Comparison of ENCODE assay signal across 12 cellular contexts in genomic region chr14:54818201-54819133, GRCh38.
DNase-seq lines count a peak whose midpoint lies in the region; ATAC-seq, FAIRE-seq and TF ChIP-seq lines count a peak whose summit lies in the region.
"Had no signal": no experiment of that assay in that cellular context is flagged by ENCODE, and none has a peak within 500 bp of the region (broad histone marks: within the 10 kb centered on the region; RNA-seq: fewer than 3 reads in every experiment).

No MANE protein-coding gene starts in this region.

- H3K27ac Mint-ChIP-seq in activated naive CD4-positive, alpha-beta T cell treated with anti-CD3 and anti-CD28 coated beads for 36 hours = no peak overlapping the region
- H3K27ac Mint-ChIP-seq in activated CD4-positive, alpha-beta T cell treated with anti-CD3 and anti-CD28 coated beads for 36 hours = no peak overlapping the region
- H3K27ac Mint-ChIP-seq: activated naive CD4-positive, alpha-beta T cell treated with anti-CD3 and anti-CD28 coated beads, Interleukin-2, amount 10 ng/mL, durations not matched to agents 7 days and 5 days had no signal

- POLR2A ChIA-PET in HepG2 (lab: Yijun Ruan, JAX) (interaction anchor here (1.6 kb wide), 1 partner anchor 10 kb away, joined by 6 read pairs; no protein-coding TSS in a partner anchor), Panc1 (lab: Charles Lee) (interaction anchor here (0.6 kb wide), 1 partner anchor 11 kb away, joined by 5 read pairs; no protein-coding TSS in a partner anchor)
- POLR2A ChIA-PET in activated CD4-positive, alpha-beta T cell treated with anti-CD3 and anti-CD28 coated beads for 36 hours (lab: Charles Lee) = no interaction called here

- peak overlapping the region; percentile 61 for H3K4me2 ChIP-seq in HepG2 (ENCODE audit: low read depth, low read length)
- H3K4me2 ChIP-seq: BLaER1 treated with 17β-estradiol and CSF1 and Interleukin-3, amounts not matched to agents 10 nM and 100 nM had no signal

- no peak overlapping the region for H3K4me3 Mint-ChIP-seq in activated naive CD4-positive, alpha-beta T cell treated with anti-CD3 and anti-CD28 coated beads for 36 hours
- no peak overlapping the region for H3K4me3 Mint-ChIP-seq in activated CD4-positive, alpha-beta T cell treated with anti-CD3 and anti-CD28 coated beads for 36 hours
- H3K4me3 Mint-ChIP-seq: activated naive CD4-positive, alpha-beta T cell treated with anti-CD3 and anti-CD28 coated beads, Interleukin-2, amount 10 ng/mL, durations not matched to agents 7 days and 5 days had no signal

- TF ChIP-seq CTCF in HepG2 (CRISPR knock-in tag; IDR thresholded peaks at IDR 0.05) (no peak), right lobe of liver (IDR thresholded peaks at IDR 0.05) (no peak), Panc1 (IDR thresholded peaks at IDR 0.05) (no peak), foreskin keratinocyte (conservative IDR thresholded peaks at IDR 0.05) (no peak)

- no peaks in the 10 kb centered on the region for H3K36me3 ChIP-seq in HepG2 (replicated peaks in 1 of 2; ENCODE audit: control insufficient read depth in 1 of 2, insufficient read depth in 2 of 2, low read length in 2 of 2)
- no peaks in the 10 kb centered on the region for H3K36me3 ChIP-seq in right lobe of liver
- H3K36me3 ChIP-seq in Panc1 (ENCODE audit: control insufficient read depth, insufficient read depth, low read length) = no peaks in the 10 kb centered on the region
- H3K36me3 ChIP-seq: BLaER1 treated with 17β-estradiol and CSF1 and Interleukin-3, amounts not matched to agents 10 nM and 100 nM; heart right ventricle had no signal

- no peak for FAIRE-seq in HepG2 (lab: Jason Lieb, UNC)
- FAIRE-seq: GM19239 had no signal

- no peaks in the 10 kb centered on the region for H3K9me3 Mint-ChIP-seq in activated naive CD4-positive, alpha-beta T cell treated with anti-CD3 and anti-CD28 coated beads for 36 hours
- H3K9me3 Mint-ChIP-seq in activated CD4-positive, alpha-beta T cell treated with anti-CD3 and anti-CD28 coated beads for 36 hours (ENCODE audit: low read depth) = peaks cover 4% of the 10 kb centered on the region
- H3K9me3 Mint-ChIP-seq: activated naive CD4-positive, alpha-beta T cell treated with anti-CD3 and anti-CD28 coated beads, Interleukin-2, amount 10 ng/mL, durations not matched to agents 7 days and 5 days had no signal

- H3K27me3 Mint-ChIP-seq in activated naive CD4-positive, alpha-beta T cell treated with anti-CD3 and anti-CD28 coated beads for 36 hours (ENCODE audit: low read depth) = no peaks in the 10 kb centered on the region
- peaks cover 3% of the 10 kb centered on the region for H3K27me3 Mint-ChIP-seq in activated CD4-positive, alpha-beta T cell treated with anti-CD3 and anti-CD28 coated beads for 36 hours

- peak; percentile 68; the same call in 2 of the 3 replicates for ATAC-seq in HepG2
- ATAC-seq in right lobe of liver = no peak
- ATAC-seq in Panc1 = peak; percentile 90
- peak; percentile 63 for ATAC-seq in foreskin keratinocyte
- ATAC-seq in GM19463 (IDR thresholded peaks at IDR 0.05; ENCODE audit: unreplicated experiment) = no peak
- no peak for ATAC-seq in activated CD4-positive, alpha-beta T cell treated with anti-CD3 and anti-CD28 coated beads for 36 hours

- no peak overlapping the region for H3K27ac ChIP-seq in HepG2 (ENCODE audit: extremely low read length, insufficient read depth, low read length)
- H3K27ac ChIP-seq in right lobe of liver = no peak overlapping the region
- H3K27ac ChIP-seq in Panc1 (ENCODE audit: low read length) = no peak overlapping the region
- H3K27ac ChIP-seq in foreskin keratinocyte = no peak overlapping the region
- H3K27ac ChIP-seq: BLaER1 treated with 17β-estradiol and CSF1 and Interleukin-3, amounts not matched to agents 10 nM and 100 nM; heart right ventricle had no signal

- CTCF ChIA-PET in HepG2 (lab: Yijun Ruan, JAX; ENCODE audit: low intra/inter-chr PET ratio, low total read pairs) (no interaction called here), Panc1 (lab: Charles Lee) (no interaction called here)
- CTCF ChIA-PET in activated naive CD4-positive, alpha-beta T cell treated with anti-CD3 and anti-CD28 coated beads for 36 hours (lab: Charles Lee) = interaction anchor here (0.5 to 2.7 kb wide), 6 partner anchors 9 to 1719 kb away, joined by 3 to 10 read pairs (median 4); no protein-coding TSS in a partner anchor
- CTCF ChIA-PET in activated CD4-positive, alpha-beta T cell treated with anti-CD3 and anti-CD28 coated beads for 36 hours (lab: Charles Lee) = interaction anchor here (0.6 to 2.9 kb wide), 4 partner anchors 13 to 26 kb away, joined by 3 to 9 read pairs (median 4); no protein-coding TSS in a partner anchor

- no peak for TF ChIP-seq RAD21 in HepG2 (CRISPR knock-in tag; IDR thresholded peaks at IDR 0.05)

- DNase-seq in HepG2 (ENCODE audit: low spot score) = peak; percentile 18
- DNase-seq in right lobe of liver = no peak
- no peak for DNase-seq in Panc1 (ENCODE audit: low read depth, low spot score)
- peak in 1 of 2 donors; percentile 29 for DNase-seq in foreskin keratinocyte
- no peak for DNase-seq in activated naive CD4-positive, alpha-beta T cell treated with anti-CD3 and anti-CD28 coated beads for 36 hours
- DNase-seq in activated CD4-positive, alpha-beta T cell treated with anti-CD3 and anti-CD28 coated beads for 36 hours = no peak
- DNase-seq in ecto neural progenitor cell (ENCODE audit: low spot score) = no peak
- DNase-seq: activated naive CD4-positive, alpha-beta T cell treated with anti-CD3 and anti-CD28 coated beads, Interleukin-2, amount 10 ng/mL, durations not matched to agents 7 days and 5 days; heart right ventricle had no signal

- no peaks in the 10 kb centered on the region for H3K4me1 Mint-ChIP-seq in activated naive CD4-positive, alpha-beta T cell treated with anti-CD3 and anti-CD28 coated beads for 36 hours (ENCODE audit: low read depth)
- no peaks in the 10 kb centered on the region for H3K4me1 Mint-ChIP-seq in activated CD4-positive, alpha-beta T cell treated with anti-CD3 and anti-CD28 coated beads for 36 hours
- H3K4me1 Mint-ChIP-seq: activated naive CD4-positive, alpha-beta T cell treated with anti-CD3 and anti-CD28 coated beads, Interleukin-2, amount 10 ng/mL, durations not matched to agents 7 days and 5 days had no signal

- intact Hi-C loops in HepG2 (cut with micrococcal nuclease; ENCODE audit: unreplicated experiment) = no loop called here
- intact Hi-C loops in right lobe of liver (cut with DNase I) = no loop called here
- intact Hi-C loops in Panc1 (cut with micrococcal nuclease; ENCODE audit: unreplicated experiment) = no loop called here
- intact Hi-C loops in activated naive CD4-positive, alpha-beta T cell treated with anti-CD3 and anti-CD28 coated beads for 36 hours (cut with micrococcal nuclease) = no loop called here
- intact Hi-C loops in activated CD4-positive, alpha-beta T cell treated with anti-CD3 and anti-CD28 coated beads for 36 hours (cut with DNase I, micrococcal nuclease) = no loop called here

- H3K27me3 ChIP-seq in HepG2 (ENCODE audit: control insufficient read depth in 1 of 2, insufficient read depth in 2 of 2, low read length in 2 of 2) (peaks cover 0 to 11% of the 10 kb centered on the region in 2 experiments; a peak in 1 of 5 replicates), right lobe of liver (no peaks in the 10 kb centered on the region), Panc1 (ENCODE audit: control insufficient read depth, insufficient read depth, low read length) (no peaks in the 10 kb centered on the region), foreskin keratinocyte (peaks cover 16% of the 10 kb centered on the region)
- H3K27me3 ChIP-seq: BLaER1 treated with 17β-estradiol and CSF1 and Interleukin-3, amounts not matched to agents 10 nM and 100 nM; heart right ventricle had no signal

- no peak overlapping the region for H2AFZ ChIP-seq in HepG2 (ENCODE audit: low read length)

- H3K9me3 ChIP-seq in HepG2 (ENCODE audit: low read length) = peaks cover 3% of the 10 kb centered on the region; the same call in 1 of the 2 replicates
- no peaks in the 10 kb centered on the region for H3K9me3 ChIP-seq in right lobe of liver
- H3K9me3 ChIP-seq in Panc1 (ENCODE audit: control insufficient read depth, insufficient read depth, low read depth, low read length) = no peaks in the 10 kb centered on the region; the same call in 1 of the 2 replicates

- BruUV-seq in HepG2 (replicated peaks; lab: Mats Ljungman, UMichigan) (no TSS peak), Panc1 (replicated peaks; lab: Mats Ljungman, UMichigan) (no TSS peak)

- H3K4me3 ChIP-seq in HepG2 (replicated peaks in 1 of 3; ENCODE audit: insufficient read depth in 1 of 3, low read depth in 2 of 3, low read length in 3 of 3) (peak overlapping the region in 1 of 3 experiments; percentile 4; a peak in 1 of 6 replicates), right lobe of liver (no peak overlapping the region), Panc1 (ENCODE audit: low read depth in 2 of 2, low read length in 2 of 2) (no peak overlapping the region)
- H3K4me3 ChIP-seq: BLaER1 treated with 17β-estradiol and CSF1 and Interleukin-3, amounts not matched to agents 10 nM and 100 nM; heart right ventricle had no signal

- peaks cover 32% of the 10 kb centered on the region for H3K4me1 ChIP-seq in HepG2 (ENCODE audit: insufficient read depth, low read length)
- H3K4me1 ChIP-seq in right lobe of liver = no peaks in the 10 kb centered on the region
- H3K4me1 ChIP-seq in Panc1 (ENCODE audit: control insufficient read depth, insufficient read depth, low read length) = no peaks in the 10 kb centered on the region; the same call in 1 of the 2 replicates
- no peaks in the 10 kb centered on the region for H3K4me1 ChIP-seq in foreskin keratinocyte
- H3K4me1 ChIP-seq: heart right ventricle had no signal

- TF ChIP-seq EP300 in HepG2 (IDR thresholded peaks at IDR 0.05; ENCODE audit: low read depth in 2 of 2, low read length in 2 of 2) (no peak), HepG2 (CRISPR knock-in tag; IDR thresholded peaks at IDR 0.05; ENCODE audit: borderline replicate concordance) (no peak)

- in situ Hi-C loops in HepG2 (cut with HindIII; ENCODE audit: extremely low pct_ligation_motif_present, low pct_unique_long_range_greater_than_20kb) (no loop called here), Panc1 (cut with HindIII; ENCODE audit: low pct_unique_long_range_greater_than_20kb, low sequenced_read_pairs) (no loop called here)

- no peak overlapping the region for H3K9ac ChIP-seq in HepG2 (ENCODE audit: insufficient read depth, low read depth, low read length)
- H3K9ac ChIP-seq: BLaER1 treated with 17β-estradiol and CSF1 and Interleukin-3, amounts not matched to agents 10 nM and 100 nM had no signal

- no peaks in the 10 kb centered on the region for H3K36me3 Mint-ChIP-seq in activated naive CD4-positive, alpha-beta T cell treated with anti-CD3 and anti-CD28 coated beads for 36 hours (ENCODE audit: low read depth)
- H3K36me3 Mint-ChIP-seq in activated CD4-positive, alpha-beta T cell treated with anti-CD3 and anti-CD28 coated beads for 36 hours (ENCODE audit: low read depth) = no peaks in the 10 kb centered on the region
- H3K36me3 Mint-ChIP-seq: activated naive CD4-positive, alpha-beta T cell treated with anti-CD3 and anti-CD28 coated beads, Interleukin-2, amount 10 ng/mL, durations not matched to agents 7 days and 5 days had no signal

- 28% methylated on average over 11 of the region's 14 CpGs for WGBS in HepG2 (ENCODE audit: low lambda C conversion rate)
- WGBS in right lobe of liver (ENCODE audit: insufficient coverage, low coverage, low lambda C conversion rate, missing lambda C conversion rate) = 72% methylated on average over 7 of the region's 14 CpGs

- H3K79me2 ChIP-seq in HepG2 (ENCODE audit: insufficient read depth, low read length) = no peaks in the 10 kb centered on the region

- no peaks in the 10 kb centered on the region for H4K20me1 ChIP-seq in HepG2 (ENCODE audit: insufficient read depth, low read length)
- H4K20me1 ChIP-seq: BLaER1 treated with 17β-estradiol and CSF1 and Interleukin-3, amounts not matched to agents 10 nM and 100 nM had no signal

- TF ChIP-seq POLR2A in HepG2 (IDR thresholded peaks at IDR 0.05; ENCODE audit: insufficient read depth in 1 of 2, low read depth in 2 of 2, low read length in 2 of 2) (no peak), right lobe of liver (IDR thresholded peaks at IDR 0.05) (no peak)

Comparison
In these comparisons a context has a peak if more than half of its experiments do, and no peak if none do; other contexts are left out.
1. ATAC-seq: peak in HepG2 (single experiment), Panc1 (single experiment) and foreskin keratinocyte (single experiment); none in right lobe of liver (0 of 4), GM19463 (single experiment) and activated CD4-positive, alpha-beta T cell treated with anti-CD3 and anti-CD28 coated beads for 36 hours (single experiment).
2. CTCF ChIA-PET loops: an anchor here in activated naive CD4-positive, alpha-beta T cell treated with anti-CD3 and anti-CD28 coated beads for 36 hours (0.5 to 2.7 kb wide) and activated CD4-positive, alpha-beta T cell treated with anti-CD3 and anti-CD28 coated beads for 36 hours (0.6 to 2.9 kb wide); none called in HepG2 and Panc1.